Comparison of ENCODE assay signal across 1 cellular context in the genomic region with DNA sequence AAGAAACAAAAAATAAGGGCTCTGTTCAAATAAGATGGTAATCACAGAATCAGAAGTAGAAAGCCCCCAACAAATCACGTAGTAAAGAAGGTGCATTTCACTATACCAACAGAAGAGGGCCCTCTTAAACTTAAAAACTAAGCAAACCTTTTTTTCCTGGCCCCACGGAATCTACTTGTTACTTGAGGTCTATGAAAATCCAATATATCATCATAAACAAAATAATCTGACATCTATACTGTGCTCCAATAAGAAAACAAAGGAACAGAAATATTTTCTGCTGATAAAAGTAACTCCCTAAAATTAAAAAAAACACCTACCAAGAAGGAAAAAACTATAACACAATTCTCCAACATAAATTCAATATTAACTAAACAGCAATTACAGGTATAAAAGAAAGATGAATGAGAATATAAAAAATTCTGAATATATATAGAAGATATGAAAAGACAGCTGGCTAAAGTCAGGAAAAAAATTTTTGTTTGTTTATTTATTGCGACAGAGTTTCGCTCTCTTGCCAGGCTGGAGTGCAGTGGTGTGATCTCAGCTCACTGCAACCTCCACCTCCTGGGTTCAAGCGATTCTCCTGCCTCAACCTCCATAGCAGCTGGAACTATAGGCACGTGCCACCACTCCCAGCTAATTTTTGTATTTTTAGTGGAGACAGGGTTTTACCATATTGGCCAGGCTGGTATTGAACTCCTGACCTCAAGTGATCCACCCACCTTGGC.
A peak's percentile ranks its signal among the peaks of the same experiment; 100 is the strongest.
TF ChIP-seq lines count a peak whose summit lies in the region.

No MANE protein-coding gene starts in this region.

TF ChIP-seq in K562, 482 proteins besides CTCF, POLR2A, EP300 and RAD21 (continued from another document and continues in another):
- TF ChIP-seq, protein P1, sequence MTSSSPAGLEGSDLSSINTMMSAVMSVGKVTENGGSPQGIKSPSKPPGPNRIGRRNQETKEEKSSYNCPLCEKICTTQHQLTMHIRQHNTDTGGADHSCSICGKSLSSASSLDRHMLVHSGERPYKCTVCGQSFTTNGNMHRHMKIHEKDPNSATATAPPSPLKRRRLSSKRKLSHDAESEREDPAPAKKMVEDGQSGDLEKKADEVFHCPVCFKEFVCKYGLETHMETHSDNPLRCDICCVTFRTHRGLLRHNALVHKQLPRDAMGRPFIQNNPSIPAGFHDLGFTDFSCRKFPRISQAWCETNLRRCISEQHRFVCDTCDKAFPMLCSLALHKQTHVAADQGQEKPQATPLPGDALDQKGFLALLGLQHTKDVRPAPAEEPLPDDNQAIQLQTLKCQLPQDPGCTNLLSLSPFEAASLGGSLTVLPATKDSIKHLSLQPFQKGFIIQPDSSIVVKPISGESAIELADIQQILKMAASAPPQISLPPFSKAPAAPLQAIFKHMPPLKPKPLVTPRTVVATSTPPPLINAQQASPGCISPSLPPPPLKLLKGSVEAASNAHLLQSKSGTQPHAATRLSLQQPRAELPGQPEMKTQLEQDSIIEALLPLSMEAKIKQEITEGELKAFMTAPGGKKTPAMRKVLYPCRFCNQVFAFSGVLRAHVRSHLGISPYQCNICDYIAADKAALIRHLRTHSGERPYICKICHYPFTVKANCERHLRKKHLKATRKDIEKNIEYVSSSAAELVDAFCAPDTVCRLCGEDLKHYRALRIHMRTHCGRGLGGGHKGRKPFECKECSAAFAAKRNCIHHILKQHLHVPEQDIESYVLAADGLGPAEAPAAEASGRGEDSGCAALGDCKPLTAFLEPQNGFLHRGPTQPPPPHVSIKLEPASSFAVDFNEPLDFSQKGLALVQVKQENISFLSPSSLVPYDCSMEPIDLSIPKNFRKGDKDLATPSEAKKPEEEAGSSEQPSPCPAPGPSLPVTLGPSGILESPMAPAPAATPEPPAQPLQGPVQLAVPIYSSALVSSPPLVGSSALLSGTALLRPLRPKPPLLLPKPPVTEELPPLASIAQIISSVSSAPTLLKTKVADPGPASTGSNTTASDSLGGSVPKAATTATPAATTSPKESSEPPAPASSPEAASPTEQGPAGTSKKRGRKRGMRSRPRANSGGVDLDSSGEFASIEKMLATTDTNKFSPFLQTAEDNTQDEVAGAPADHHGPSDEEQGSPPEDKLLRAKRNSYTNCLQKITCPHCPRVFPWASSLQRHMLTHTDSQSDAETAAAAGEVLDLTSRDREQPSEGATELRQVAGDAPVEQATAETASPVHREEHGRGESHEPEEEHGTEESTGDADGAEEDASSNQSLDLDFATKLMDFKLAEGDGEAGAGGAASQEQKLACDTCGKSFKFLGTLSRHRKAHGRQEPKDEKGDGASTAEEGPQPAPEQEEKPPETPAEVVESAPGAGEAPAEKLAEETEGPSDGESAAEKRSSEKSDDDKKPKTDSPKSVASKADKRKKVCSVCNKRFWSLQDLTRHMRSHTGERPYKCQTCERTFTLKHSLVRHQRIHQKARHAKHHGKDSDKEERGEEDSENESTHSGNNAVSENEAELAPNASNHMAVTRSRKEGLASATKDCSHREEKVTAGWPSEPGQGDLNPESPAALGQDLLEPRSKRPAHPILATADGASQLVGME (CRISPR knock-in tag; IDR thresholded peaks at IDR 0.05), result no peak
- TF ChIP-seq, protein P2, sequence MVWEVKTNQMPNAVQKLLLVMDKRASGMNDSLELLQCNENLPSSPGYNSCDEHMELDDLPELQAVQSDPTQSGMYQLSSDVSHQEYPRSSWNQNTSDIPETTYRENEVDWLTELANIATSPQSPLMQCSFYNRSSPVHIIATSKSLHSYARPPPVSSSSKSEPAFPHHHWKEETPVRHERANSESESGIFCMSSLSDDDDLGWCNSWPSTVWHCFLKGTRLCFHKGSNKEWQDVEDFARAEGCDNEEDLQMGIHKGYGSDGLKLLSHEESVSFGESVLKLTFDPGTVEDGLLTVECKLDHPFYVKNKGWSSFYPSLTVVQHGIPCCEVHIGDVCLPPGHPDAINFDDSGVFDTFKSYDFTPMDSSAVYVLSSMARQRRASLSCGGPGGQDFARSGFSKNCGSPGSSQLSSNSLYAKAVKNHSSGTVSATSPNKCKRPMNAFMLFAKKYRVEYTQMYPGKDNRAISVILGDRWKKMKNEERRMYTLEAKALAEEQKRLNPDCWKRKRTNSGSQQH (CRISPR knock-in tag; IDR thresholded peaks at IDR 0.05), result no peak
- TF ChIP-seq ZNF239 (CRISPR knock-in tag; IDR thresholded peaks at IDR 0.05), result no peak
- TF ChIP-seq TEAD1 (CRISPR knock-in tag; IDR thresholded peaks at IDR 0.05), result no peak
- TF ChIP-seq, protein P3, sequence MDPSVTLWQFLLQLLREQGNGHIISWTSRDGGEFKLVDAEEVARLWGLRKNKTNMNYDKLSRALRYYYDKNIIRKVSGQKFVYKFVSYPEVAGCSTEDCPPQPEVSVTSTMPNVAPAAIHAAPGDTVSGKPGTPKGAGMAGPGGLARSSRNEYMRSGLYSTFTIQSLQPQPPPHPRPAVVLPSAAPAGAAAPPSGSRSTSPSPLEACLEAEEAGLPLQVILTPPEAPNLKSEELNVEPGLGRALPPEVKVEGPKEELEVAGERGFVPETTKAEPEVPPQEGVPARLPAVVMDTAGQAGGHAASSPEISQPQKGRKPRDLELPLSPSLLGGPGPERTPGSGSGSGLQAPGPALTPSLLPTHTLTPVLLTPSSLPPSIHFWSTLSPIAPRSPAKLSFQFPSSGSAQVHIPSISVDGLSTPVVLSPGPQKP (CRISPR knock-in tag; IDR thresholded peaks at IDR 0.05), result no peak
- TF ChIP-seq, protein P4, sequence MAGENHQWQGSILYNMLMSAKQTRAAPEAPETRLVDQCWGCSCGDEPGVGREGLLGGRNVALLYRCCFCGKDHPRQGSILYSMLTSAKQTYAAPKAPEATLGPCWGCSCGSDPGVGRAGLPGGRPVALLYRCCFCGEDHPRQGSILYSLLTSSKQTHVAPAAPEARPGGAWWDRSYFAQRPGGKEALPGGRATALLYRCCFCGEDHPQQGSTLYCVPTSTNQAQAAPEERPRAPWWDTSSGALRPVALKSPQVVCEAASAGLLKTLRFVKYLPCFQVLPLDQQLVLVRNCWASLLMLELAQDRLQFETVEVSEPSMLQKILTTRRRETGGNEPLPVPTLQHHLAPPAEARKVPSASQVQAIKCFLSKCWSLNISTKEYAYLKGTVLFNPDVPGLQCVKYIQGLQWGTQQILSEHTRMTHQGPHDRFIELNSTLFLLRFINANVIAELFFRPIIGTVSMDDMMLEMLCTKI (IDR thresholded peaks at IDR 0.05; ENCODE audit: partially characterized antibody), result no peak
- no peak for TF ChIP-seq ZNF263 (CRISPR knock-in tag; IDR thresholded peaks at IDR 0.05; ENCODE audit: borderline replicate concordance)
- no peak for TF ChIP-seq TGIF2 (CRISPR knock-in tag; IDR thresholded peaks at IDR 0.05)
- no peak for TF ChIP-seq ELF4 (CRISPR knock-in tag; IDR thresholded peaks at IDR 0.05)
- no peak for TF ChIP-seq HDGF (IDR thresholded peaks at IDR 0.05)
- TF ChIP-seq ZNF146 (CRISPR knock-in tag; IDR thresholded peaks at IDR 0.05; ENCODE audit: unreplicated experiment), result no peak
- TF ChIP-seq SMARCE1 (IDR thresholded peaks at IDR 0.05), result no peak
- no peak for TF ChIP-seq SIN3B (IDR thresholded peaks at IDR 0.05; ENCODE audit: low read depth)
- no peak for TF ChIP-seq KAT7 (CRISPR knock-in tag; IDR thresholded peaks at IDR 0.05; ENCODE audit: borderline replicate concordance)
- TF ChIP-seq, protein P5, sequence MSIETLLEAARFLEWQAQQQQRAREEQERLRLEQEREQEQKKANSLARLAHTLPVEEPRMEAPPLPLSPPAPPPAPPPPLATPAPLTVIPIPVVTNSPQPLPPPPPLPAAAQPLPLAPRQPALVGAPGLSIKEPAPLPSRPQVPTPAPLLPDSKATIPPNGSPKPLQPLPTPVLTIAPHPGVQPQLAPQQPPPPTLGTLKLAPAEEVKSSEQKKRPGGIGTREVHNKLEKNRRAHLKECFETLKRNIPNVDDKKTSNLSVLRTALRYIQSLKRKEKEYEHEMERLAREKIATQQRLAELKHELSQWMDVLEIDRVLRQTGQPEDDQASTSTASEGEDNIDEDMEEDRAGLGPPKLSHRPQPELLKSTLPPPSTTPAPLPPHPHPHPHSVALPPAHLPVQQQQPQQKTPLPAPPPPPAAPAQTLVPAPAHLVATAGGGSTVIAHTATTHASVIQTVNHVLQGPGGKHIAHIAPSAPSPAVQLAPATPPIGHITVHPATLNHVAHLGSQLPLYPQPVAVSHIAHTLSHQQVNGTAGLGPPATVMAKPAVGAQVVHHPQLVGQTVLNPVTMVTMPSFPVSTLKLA (conservative IDR thresholded peaks at IDR 0.05), result 0 out of 4 replicates have a peak, but pooled peaks of 1 of the 2 experiments have one; percentile 29
- no peak for TF ChIP-seq GATAD2A (IDR thresholded peaks at IDR 0.05)
- TF ChIP-seq FOXJ3 (CRISPR knock-in tag; IDR thresholded peaks at IDR 0.05), result no peak
- no peak for TF ChIP-seq ZNF311 (CRISPR knock-in tag; IDR thresholded peaks at IDR 0.05)
- TF ChIP-seq BMI1 (IDR thresholded peaks at IDR 0.05; ENCODE audit: low read length), result no peak
- TF ChIP-seq PRMT5 (CRISPR knock-in tag; IDR thresholded peaks at IDR 0.05), result no peak
- TF ChIP-seq BCL6 (CRISPR knock-in tag; IDR thresholded peaks at IDR 0.05), result no peak
- TF ChIP-seq GABPA (tag; conservative IDR thresholded peaks at IDR 0.05; ENCODE audit: low read depth), result no peak
- no peak for TF ChIP-seq NR4A1 (CRISPR knock-in tag; IDR thresholded peaks at IDR 0.05)
- TF ChIP-seq NR4A1 (tag; IDR thresholded peaks at IDR 0.05), result no peak
- TF ChIP-seq, protein P6, sequence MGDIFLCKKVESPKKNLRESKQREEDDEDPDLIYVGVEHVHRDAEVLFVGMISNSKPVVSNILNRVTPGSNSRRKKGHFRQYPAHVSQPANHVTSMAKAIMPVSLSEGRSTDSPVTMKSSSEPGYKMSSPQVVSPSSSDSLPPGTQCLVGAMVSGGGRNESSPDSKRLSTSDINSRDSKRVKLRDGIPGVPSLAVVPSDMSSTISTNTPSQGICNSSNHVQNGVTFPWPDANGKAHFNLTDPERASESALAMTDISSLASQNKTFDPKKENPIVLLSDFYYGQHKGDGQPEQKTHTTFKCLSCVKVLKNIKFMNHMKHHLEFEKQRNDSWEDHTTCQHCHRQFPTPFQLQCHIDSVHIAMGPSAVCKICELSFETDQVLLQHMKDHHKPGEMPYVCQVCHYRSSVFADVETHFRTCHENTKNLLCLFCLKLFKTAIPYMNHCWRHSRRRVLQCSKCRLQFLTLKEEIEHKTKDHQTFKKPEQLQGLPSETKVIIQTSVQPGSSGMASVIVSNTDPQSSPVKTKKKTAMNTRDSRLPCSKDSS (IDR thresholded peaks at IDR 0.05; ENCODE audit: low read depth, partially characterized antibody), result no peak
- TF ChIP-seq KHSRP (IDR thresholded peaks at IDR 0.05), result no peak
- TF ChIP-seq GATAD2B (IDR thresholded peaks at IDR 0.05; ENCODE audit: borderline replicate concordance), result 0 out of 2 replicates have a peak, but pooled peaks have one; percentile 46
- TF ChIP-seq ZNF41 (CRISPR knock-in tag; conservative IDR thresholded peaks at IDR 0.05), result no peak
- no peak for TF ChIP-seq OTX1 (CRISPR knock-in tag; IDR thresholded peaks at IDR 0.05)
- TF ChIP-seq RBM39 (optimal IDR thresholded peaks at IDR 0.05; ENCODE audit: low read depth, low read length), result no peak
- 0 out of 4 replicates have a peak, but pooled peaks of 1 of the 2 experiments have one; percentile 39 for TF ChIP-seq ARNT (IDR thresholded peaks at IDR 0.05)
- TF ChIP-seq SRF (CRISPR knock-in tag; IDR thresholded peaks at IDR 0.05), result no peak
- TF ChIP-seq CBX1 (IDR thresholded peaks at IDR 0.05; ENCODE audit: low read depth), result no peak
- TF ChIP-seq, protein P7, sequence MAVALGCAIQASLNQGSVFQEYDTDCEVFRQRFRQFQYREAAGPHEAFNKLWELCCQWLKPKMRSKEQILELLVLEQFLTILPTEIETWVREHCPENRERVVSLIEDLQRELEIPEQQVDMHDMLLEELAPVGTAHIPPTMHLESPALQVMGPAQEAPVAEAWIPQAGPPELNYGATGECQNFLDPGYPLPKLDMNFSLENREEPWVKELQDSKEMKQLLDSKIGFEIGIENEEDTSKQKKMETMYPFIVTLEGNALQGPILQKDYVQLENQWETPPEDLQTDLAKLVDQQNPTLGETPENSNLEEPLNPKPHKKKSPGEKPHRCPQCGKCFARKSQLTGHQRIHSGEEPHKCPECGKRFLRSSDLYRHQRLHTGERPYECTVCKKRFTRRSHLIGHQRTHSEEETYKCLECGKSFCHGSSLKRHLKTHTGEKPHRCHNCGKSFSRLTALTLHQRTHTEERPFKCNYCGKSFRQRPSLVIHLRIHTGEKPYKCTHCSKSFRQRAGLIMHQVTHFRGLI (CRISPR knock-in tag; IDR thresholded peaks at IDR 0.05), result no peak
- no peak for TF ChIP-seq MYC (IDR thresholded peaks at IDR 0.05; ENCODE audit: low read depth, low read length)
- no peak for TF ChIP-seq MYC (CRISPR knock-in tag; IDR thresholded peaks at IDR 0.05; ENCODE audit: borderline replicate concordance, low read depth)
- TF ChIP-seq DMBX1 (CRISPR knock-in tag; IDR thresholded peaks at IDR 0.05; ENCODE audit: borderline replicate concordance), result 0 out of 2 replicates have a peak, but pooled peaks have one; percentile 14
- TF ChIP-seq, protein P8, sequence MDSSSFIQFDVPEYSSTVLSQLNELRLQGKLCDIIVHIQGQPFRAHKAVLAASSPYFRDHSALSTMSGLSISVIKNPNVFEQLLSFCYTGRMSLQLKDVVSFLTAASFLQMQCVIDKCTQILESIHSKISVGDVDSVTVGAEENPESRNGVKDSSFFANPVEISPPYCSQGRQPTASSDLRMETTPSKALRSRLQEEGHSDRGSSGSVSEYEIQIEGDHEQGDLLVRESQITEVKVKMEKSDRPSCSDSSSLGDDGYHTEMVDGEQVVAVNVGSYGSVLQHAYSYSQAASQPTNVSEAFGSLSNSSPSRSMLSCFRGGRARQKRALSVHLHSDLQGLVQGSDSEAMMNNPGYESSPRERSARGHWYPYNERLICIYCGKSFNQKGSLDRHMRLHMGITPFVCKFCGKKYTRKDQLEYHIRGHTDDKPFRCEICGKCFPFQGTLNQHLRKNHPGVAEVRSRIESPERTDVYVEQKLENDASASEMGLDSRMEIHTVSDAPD (CRISPR knock-in tag; IDR thresholded peaks at IDR 0.05), result no peak
- TF ChIP-seq, protein P9, sequence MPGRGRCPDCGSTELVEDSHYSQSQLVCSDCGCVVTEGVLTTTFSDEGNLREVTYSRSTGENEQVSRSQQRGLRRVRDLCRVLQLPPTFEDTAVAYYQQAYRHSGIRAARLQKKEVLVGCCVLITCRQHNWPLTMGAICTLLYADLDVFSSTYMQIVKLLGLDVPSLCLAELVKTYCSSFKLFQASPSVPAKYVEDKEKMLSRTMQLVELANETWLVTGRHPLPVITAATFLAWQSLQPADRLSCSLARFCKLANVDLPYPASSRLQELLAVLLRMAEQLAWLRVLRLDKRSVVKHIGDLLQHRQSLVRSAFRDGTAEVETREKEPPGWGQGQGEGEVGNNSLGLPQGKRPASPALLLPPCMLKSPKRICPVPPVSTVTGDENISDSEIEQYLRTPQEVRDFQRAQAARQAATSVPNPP (IDR thresholded peaks at IDR 0.05; ENCODE audit: borderline replicate concordance, insufficient read depth, insufficient read length), result no peak
- no peak for TF ChIP-seq CSDE1 (IDR thresholded peaks at IDR 0.05)
- TF ChIP-seq, protein P10, sequence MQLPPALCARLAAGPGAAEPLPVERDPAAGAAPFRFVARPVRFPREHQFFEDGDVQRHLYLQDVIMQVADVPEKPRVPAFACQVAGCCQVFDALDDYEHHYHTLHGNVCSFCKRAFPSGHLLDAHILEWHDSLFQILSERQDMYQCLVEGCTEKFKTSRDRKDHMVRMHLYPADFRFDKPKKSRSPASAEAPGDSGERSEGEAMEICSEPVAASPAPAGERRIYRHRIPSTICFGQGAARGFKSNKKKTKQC (CRISPR knock-in tag; IDR thresholded peaks at IDR 0.05), result no peak
- TF ChIP-seq ZNF354B (CRISPR knock-in tag; IDR thresholded peaks at IDR 0.05), result no peak
- no peak for TF ChIP-seq ZNF316 (IDR thresholded peaks at IDR 0.05)
